16 cellular contexts compared by ENCODE assay signal in the genomic region with DNA sequence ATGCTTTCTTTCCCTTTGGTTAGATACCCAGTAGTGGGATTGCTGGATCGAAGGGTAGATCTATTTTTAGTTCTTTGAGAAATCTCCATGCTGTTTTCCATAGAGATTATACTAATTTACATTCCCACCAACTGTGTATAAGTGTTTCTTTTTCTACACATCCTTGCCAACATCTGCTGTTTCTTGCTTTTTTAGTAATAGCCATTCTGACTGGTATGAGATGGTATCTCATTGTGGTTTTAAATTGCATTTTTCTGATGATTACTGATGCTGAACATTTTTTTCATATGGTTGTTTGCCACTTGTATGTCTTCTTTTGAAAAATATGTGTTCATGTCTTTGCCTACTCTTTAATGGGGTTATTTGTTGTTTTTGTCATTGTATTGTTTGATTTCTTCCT. TPM values are rescaled to one million over a fixed set of nuclear protein-coding genes. Genes with fewer than 3 reads are reported as not detected.
DNase-seq lines count a peak whose midpoint lies in the region; ATAC-seq and TF ChIP-seq lines count a peak whose summit lies in the region.
"Had no signal": no experiment of that assay in that cellular context is flagged by ENCODE, and none has a peak within 500 bp of the region (broad histone marks: within the 10 kb centered on the region; RNA-seq: fewer than 3 reads in every experiment).

No MANE protein-coding gene starts in this region.

- H3K4me1 ChIP-seq in adipocyte (ENCODE audit: control insufficient read depth, insufficient read depth, low read length) (peaks cover 3% of the 10 kb centered on the region), esophagus muscularis mucosa (no peaks in the 10 kb centered on the region)
- H3K4me1 ChIP-seq: prostate gland had no signal

- no peak for TF ChIP-seq POLR2A in esophagus muscularis mucosa (IDR thresholded peaks at IDR 0.05; ENCODE audit: low read depth)

- H3K36me3 ChIP-seq in adipocyte (ENCODE audit: control insufficient read depth, insufficient read depth, low read length, severe bottlenecking) (no peaks in the 10 kb centered on the region), esophagus muscularis mucosa (no peaks in the 10 kb centered on the region)
- H3K36me3 ChIP-seq: prostate gland had no signal

- no peak overlapping the region for H3K9ac ChIP-seq in adipocyte (ENCODE audit: low read length)

- ATAC-seq in GM21423 (IDR thresholded peaks at IDR 0.05; ENCODE audit: unreplicated experiment) (no peak), HG03039 (IDR thresholded peaks at IDR 0.05; ENCODE audit: unreplicated experiment) (no peak)
- ATAC-seq: esophagus mucosa; Right ventricle myocardium inferior; stimulated activated naive CD8-positive, alpha-beta T cell treated with anti-CD3 and anti-CD28 coated beads, Interleukin-15, Interleukin-2, amounts not matched to agents 100 U/mL and 50 U/mL, for 24 hours had no signal

- H3K27ac ChIP-seq in esophagus muscularis mucosa (replicated peaks in 1 of 4), result no peak overlapping the region
- H3K27ac ChIP-seq: prostate gland had no signal

- peak; percentile 18 for DNase-seq in H4 (ENCODE audit: low spot score)
- peak; percentile 83 for DNase-seq in adipocyte (ENCODE audit: low read depth)
- DNase-seq in fibroblast of villous mesenchyme (ENCODE audit: low read depth), result peak; percentile 81
- DNase-seq in stromal cell of bone marrow (ENCODE audit: low read depth), result peak; percentile 28
- DNase-seq in esophagus muscularis mucosa (ENCODE audit: extremely low spot score), result no peak
- DNase-seq: activated CD4-positive, CD25-positive, alpha-beta regulatory T cell; anterior cingulate cortex; CD4-positive, CD25-positive, alpha-beta regulatory T cell; NCI-H146; NCI-H446; stimulated activated naive CD8-positive, alpha-beta T cell treated with anti-CD3 and anti-CD28 coated beads, Interleukin-15, Interleukin-2, amounts not matched to agents 100 U/mL and 50 U/mL, for 24 hours had no signal

- H3K4me3 ChIP-seq in adipocyte (ENCODE audit: low read length) (no peak overlapping the region), fibroblast of villous mesenchyme (ENCODE audit: low read depth, low read length) (no peak overlapping the region), esophagus muscularis mucosa (no peak overlapping the region)
- H3K4me3 ChIP-seq: prostate gland had no signal

- intact Hi-C loops in esophagus muscularis mucosa (cut with DNase I), result no loop called here

- no peaks in the 10 kb centered on the region for H3K9me3 ChIP-seq in adipocyte (ENCODE audit: control insufficient read depth, low read length)
- no peaks in the 10 kb centered on the region for H3K9me3 ChIP-seq in esophagus muscularis mucosa
- H3K9me3 ChIP-seq: prostate gland had no signal

- TF ChIP-seq CTCF in fibroblast of villous mesenchyme (IDR thresholded peaks at IDR 0.05; ENCODE audit: insufficient read depth, low read depth, low read length), result no peak
- no peak for TF ChIP-seq CTCF in esophagus muscularis mucosa (IDR thresholded peaks at IDR 0.05)

- H3K27me3 ChIP-seq in adipocyte (replicated peaks; ENCODE audit: control insufficient read depth, insufficient read depth, low read length), result no peaks in the 10 kb centered on the region
- H3K27me3 ChIP-seq in esophagus muscularis mucosa, result no peaks in the 10 kb centered on the region

- no peak for TF ChIP-seq EP300 in esophagus muscularis mucosa (IDR thresholded peaks at IDR 0.05)

- 88% methylated on average over 1 of the region's 1 CpG for WGBS in esophagus muscularis mucosa

RNA-seq across cellular contexts. Expression of a gene that starts 6.6 kb away (rescaled TPM):
- total RNA-seq in H4 (2014; rRNA removed; shearing (Covaris generic)), result 59.2 and 71.4 TPM in 2 replicates
- 26.3 and 65.7 TPM in 2 replicates for total RNA-seq in fibroblast of villous mesenchyme
- 10 to 100 TPM in 2 of 4 donors, 1 to 10 TPM in 2; 7.5 to 17.4 (median 9.7) TPM for total RNA-seq in esophagus muscularis mucosa
